Comparison of ENCODE assay signal across 22 cellular contexts in genomic region chr11:13358871-13359270, GRCh38.
DNase-seq lines count a peak whose midpoint lies in the region; ATAC-seq lines count a peak whose summit lies in the region.
"Had no signal": no experiment of that assay in that cellular context is flagged by ENCODE, and none has a peak within 500 bp of the region (broad histone marks: within the 10 kb centered on the region; RNA-seq: fewer than 3 reads in every experiment).

No MANE protein-coding gene starts in this region.

- intact Hi-C loops in activated T-helper 1 cell treated with anti-CD3 and anti-CD28 coated beads, Interleukin-12 subunit alpha, Interleukin-12 subunit beta, Interleukin-2, Interleukin-4 antibody, amounts not matched to agents 30 ng/mL and 10 ng/mL and 1 ng/mL, durations not matched to agents 14 hours and 24 hours and 36 hours (cut with micrococcal nuclease), result no loop called here

- peaks cover 8% of the 10 kb centered on the region for H3K4me1 Mint-ChIP-seq in stimulated activated effector memory CD8-positive, alpha-beta T cell treated with anti-CD3 and anti-CD28 coated beads, Interleukin-12 subunit alpha, Interleukin-12 subunit beta, amount 100 ng/mL, for 72 hours
- H3K4me1 Mint-ChIP-seq in activated T-helper 1 cell treated with anti-CD3 and anti-CD28 coated beads, Interleukin-12 subunit alpha, Interleukin-12 subunit beta, Interleukin-2, Interleukin-4 antibody, amounts not matched to agents 30 ng/mL and 10 ng/mL and 1 ng/mL, durations not matched to agents 14 hours and 24 hours and 36 hours (ENCODE audit: low read depth), result peaks cover 7% of the 10 kb centered on the region
- H3K4me1 Mint-ChIP-seq: activated B cell treated with CpG ODN at 0.5 μM for 24 hours had no signal

- H3K27ac Mint-ChIP-seq in stimulated activated effector memory CD8-positive, alpha-beta T cell treated with anti-CD3 and anti-CD28 coated beads, Interleukin-12 subunit alpha, Interleukin-12 subunit beta, amount 100 ng/mL, for 72 hours, result peak overlapping the region; percentile 73
- no peak overlapping the region for H3K27ac Mint-ChIP-seq in activated T-helper 1 cell treated with anti-CD3 and anti-CD28 coated beads, Interleukin-12 subunit alpha, Interleukin-12 subunit beta, Interleukin-2, Interleukin-4 antibody, amounts not matched to agents 30 ng/mL and 10 ng/mL and 1 ng/mL, durations not matched to agents 14 hours and 24 hours and 36 hours
- H3K27ac Mint-ChIP-seq: activated B cell treated with CpG ODN at 0.5 μM for 24 hours; activated T-cell treated with anti-CD3 and anti-CD28 coated beads, Interleukin-2, amount 50 U/mL, for 72 hours; stimulated activated naive CD8-positive, alpha-beta T cell treated with anti-CD3 and anti-CD28 coated beads, Interleukin-15, Interleukin-2, amounts not matched to agents 100 ng/mL and 50 ng/mL, for 24 hours had no signal

- ATAC-seq in stimulated activated effector memory CD8-positive, alpha-beta T cell treated with anti-CD3 and anti-CD28 coated beads, Interleukin-12 subunit alpha, Interleukin-12 subunit beta, amount 100 ng/mL, for 72 hours, result no peak
- ATAC-seq: activated CD8-positive, alpha-beta T cell treated with anti-CD3 and anti-CD28 coated beads for 36 hours; activated T-cell treated with anti-CD3 and anti-CD28 coated beads, Interleukin-2, amount 50 U/mL, for 72 hours; natural killer cell treated with Interleukin-12 subunit alpha and Interleukin-12 subunit beta and Interleukin-15 and Interleukin-18, amount 100 ng/mL, for 72 hours had no signal

- H3K4me3 Mint-ChIP-seq in stimulated activated effector memory CD8-positive, alpha-beta T cell treated with anti-CD3 and anti-CD28 coated beads, Interleukin-12 subunit alpha, Interleukin-12 subunit beta, amount 100 ng/mL, for 72 hours, result no peak overlapping the region
- no peak overlapping the region for H3K4me3 Mint-ChIP-seq in activated T-helper 1 cell treated with anti-CD3 and anti-CD28 coated beads, Interleukin-12 subunit alpha, Interleukin-12 subunit beta, Interleukin-2, Interleukin-4 antibody, amounts not matched to agents 30 ng/mL and 10 ng/mL and 1 ng/mL, durations not matched to agents 14 hours and 24 hours and 36 hours
- H3K4me3 Mint-ChIP-seq: activated B cell treated with CpG ODN at 0.5 μM for 24 hours; activated CD8-positive, alpha-beta T cell treated with anti-CD3 and anti-CD28 coated beads for 36 hours; activated T-cell treated with anti-CD3 and anti-CD28 coated beads, Interleukin-2, amount 50 U/mL, for 72 hours; central memory CD8-positive, alpha-beta T cell; natural killer cell treated with Interleukin-12 subunit alpha and Interleukin-12 subunit beta and Interleukin-15 and Interleukin-18, amount 100 ng/mL, for 72 hours; stimulated activated naive CD8-positive, alpha-beta T cell treated with anti-CD3 and anti-CD28 coated beads, Interleukin-15, Interleukin-2, amounts not matched to agents 100 ng/mL and 50 ng/mL, for 24 hours had no signal

- DNase-seq in LHCN-M2 (ENCODE audit: low read depth) (peak; percentile 52), astrocyte of the hippocampus (ENCODE audit: low read depth, low spot score) (peak; percentile 64), foreskin melanocyte (peak; percentile 22), DMS 273 (lab: John Stamatoyannopoulos, UW; ENCODE audit: unreplicated experiment) (no peak), activated gamma-delta T cell (lab: John Stamatoyannopoulos, UW) (no peak), DMS79 treated with DMSO at 0.1 percent for 48 hours (lab: John Stamatoyannopoulos, UW) (no peak)
- DNase-seq in stimulated activated effector memory CD8-positive, alpha-beta T cell treated with anti-CD3 and anti-CD28 coated beads, Interleukin-12 subunit alpha, Interleukin-12 subunit beta, amount 100 ng/mL, for 72 hours (ENCODE audit: low spot score in 2 of 2), result no peak
- DNase-seq in activated T-helper 1 cell treated with anti-CD3 and anti-CD28 coated beads, Interleukin-12 subunit alpha, Interleukin-12 subunit beta, Interleukin-2, Interleukin-4 antibody, amounts not matched to agents 30 ng/mL and 10 ng/mL and 1 ng/mL, durations not matched to agents 14 hours and 24 hours and 36 hours (ENCODE audit: low spot score), result no peak
- DNase-seq: activated B cell treated with CpG ODN at 0.5 μM for 24 hours; activated CD8-positive, alpha-beta T cell treated with anti-CD3 and anti-CD28 coated beads for 36 hours; activated T-cell treated with anti-CD3 and anti-CD28 coated beads, Interleukin-2, amount 50 U/mL, for 72 hours; Caco-2; GOT3; islet precursor cell; NCI-H1417 treated with DMSO at 0.1 percent for 48 hours; NCI-H2171; posterior cingulate gyrus; SJCRH30; stimulated activated CD4-positive, alpha-beta T cell treated with anti-CD3 and anti-CD28 coated beads, Interleukin-2, amount 100 ng/mL, for 24 hours had no signal

- no peaks in the 10 kb centered on the region for H3K9me3 Mint-ChIP-seq in stimulated activated effector memory CD8-positive, alpha-beta T cell treated with anti-CD3 and anti-CD28 coated beads, Interleukin-12 subunit alpha, Interleukin-12 subunit beta, amount 100 ng/mL, for 72 hours
- H3K9me3 Mint-ChIP-seq in activated T-helper 1 cell treated with anti-CD3 and anti-CD28 coated beads, Interleukin-12 subunit alpha, Interleukin-12 subunit beta, Interleukin-2, Interleukin-4 antibody, amounts not matched to agents 30 ng/mL and 10 ng/mL and 1 ng/mL, durations not matched to agents 14 hours and 24 hours and 36 hours, result no peaks in the 10 kb centered on the region
- H3K9me3 Mint-ChIP-seq: activated B cell treated with CpG ODN at 0.5 μM for 24 hours; activated CD8-positive, alpha-beta T cell treated with anti-CD3 and anti-CD28 coated beads for 36 hours; activated T-cell treated with anti-CD3 and anti-CD28 coated beads, Interleukin-2, amount 50 U/mL, for 72 hours; central memory CD8-positive, alpha-beta T cell; natural killer cell treated with Interleukin-12 subunit alpha and Interleukin-12 subunit beta and Interleukin-15 and Interleukin-18, amount 100 ng/mL, for 72 hours; stimulated activated naive CD8-positive, alpha-beta T cell treated with anti-CD3 and anti-CD28 coated beads, Interleukin-15, Interleukin-2, amounts not matched to agents 100 ng/mL and 50 ng/mL, for 24 hours had no signal

- no peaks in the 10 kb centered on the region for H3K27me3 Mint-ChIP-seq in activated T-helper 1 cell treated with anti-CD3 and anti-CD28 coated beads, Interleukin-12 subunit alpha, Interleukin-12 subunit beta, Interleukin-2, Interleukin-4 antibody, amounts not matched to agents 30 ng/mL and 10 ng/mL and 1 ng/mL, durations not matched to agents 14 hours and 24 hours and 36 hours (ENCODE audit: insufficient read depth)
- H3K27me3 Mint-ChIP-seq: activated B cell treated with CpG ODN at 0.5 μM for 24 hours; activated CD8-positive, alpha-beta T cell treated with anti-CD3 and anti-CD28 coated beads for 36 hours; central memory CD8-positive, alpha-beta T cell; natural killer cell treated with Interleukin-12 subunit alpha and Interleukin-12 subunit beta and Interleukin-15 and Interleukin-18, amount 100 ng/mL, for 72 hours; stimulated activated naive CD8-positive, alpha-beta T cell treated with anti-CD3 and anti-CD28 coated beads, Interleukin-15, Interleukin-2, amounts not matched to agents 100 ng/mL and 50 ng/mL, for 24 hours had no signal

- peaks cover 88% of the 10 kb centered on the region for H3K36me3 Mint-ChIP-seq in stimulated activated effector memory CD8-positive, alpha-beta T cell treated with anti-CD3 and anti-CD28 coated beads, Interleukin-12 subunit alpha, Interleukin-12 subunit beta, amount 100 ng/mL, for 72 hours
- H3K36me3 Mint-ChIP-seq in activated T-helper 1 cell treated with anti-CD3 and anti-CD28 coated beads, Interleukin-12 subunit alpha, Interleukin-12 subunit beta, Interleukin-2, Interleukin-4 antibody, amounts not matched to agents 30 ng/mL and 10 ng/mL and 1 ng/mL, durations not matched to agents 14 hours and 24 hours and 36 hours (ENCODE audit: low read depth), result peaks cover 39% of the 10 kb centered on the region
- H3K36me3 Mint-ChIP-seq: natural killer cell treated with Interleukin-12 subunit alpha and Interleukin-12 subunit beta and Interleukin-15 and Interleukin-18, amount 100 ng/mL, for 72 hours had no signal

Comparison
In these comparisons a context has a peak if more than half of its experiments do, and no peak if none do; other contexts are left out.
1. DNase-seq: peak in LHCN-M2 (single experiment), astrocyte of the hippocampus (single experiment) and foreskin melanocyte (single experiment); none in stimulated activated effector memory CD8-positive, alpha-beta T cell treated with anti-CD3 and anti-CD28 coated beads, Interleukin-12 subunit alpha, Interleukin-12 subunit beta, amount 100 ng/mL, for 72 hours (0 of 2), DMS 273 (single experiment), activated gamma-delta T cell (single experiment), DMS79 treated with DMSO at 0.1 percent for 48 hours (single experiment) and activated T-helper 1 cell treated with anti-CD3 and anti-CD28 coated beads, Interleukin-12 subunit alpha, Interleukin-12 subunit beta, Interleukin-2, Interleukin-4 antibody, amounts not matched to agents 30 ng/mL and 10 ng/mL and 1 ng/mL, durations not matched to agents 14 hours and 24 hours and 36 hours (single experiment).